ENCODE assay signal across 8 cellular contexts in genomic region chr22:19909350-19910179, GRCh38. TPM values are rescaled to one million over a fixed set of nuclear protein-coding genes. Genes with fewer than 3 reads are reported as not detected.
DNase-seq lines count a peak whose midpoint lies in the region; ATAC-seq and TF ChIP-seq lines count a peak whose summit lies in the region.

No MANE protein-coding gene starts in this region.

- peaks cover 5% of the 10 kb centered on the region for H3K4me1 Mint-ChIP-seq in activated CD4-positive, alpha-beta T cell treated with anti-CD3 and anti-CD28 coated beads, Interleukin-2, amount 10 ng/mL, durations not matched to agents 24 days and 14 days

- no peaks in the 10 kb centered on the region for H3K27me3 Mint-ChIP-seq in activated CD4-positive, alpha-beta T cell treated with anti-CD3 and anti-CD28 coated beads, Interleukin-2, amount 10 ng/mL, durations not matched to agents 24 days and 14 days

- POLR2A ChIA-PET in AG04449 (lab: Yijun Ruan, JAX) = interaction anchor here (1.0 kb wide), 1 partner anchor 179 kb away, joined by 7 read pairs; no protein-coding TSS in a partner anchor

- H3K4me1 ChIP-seq in colonic mucosa (no peaks in the 10 kb centered on the region), liver (ENCODE audit: control insufficient read depth in 4 of 4, insufficient read depth in 4 of 4, low read length in 3 of 4) (no peaks in the 10 kb centered on the region)

- H3K4me3 ChIP-seq in AG04449 (ENCODE audit: low read depth, low read length) (no peak overlapping the region), colonic mucosa (no peak overlapping the region), liver (ENCODE audit: low read depth in 1 of 3, low read length in 3 of 3) (no peak overlapping the region)

- no peak for ATAC-seq in HG03135 (IDR thresholded peaks at IDR 0.05; ENCODE audit: unreplicated experiment)

- H3K9ac ChIP-seq in colonic mucosa (ENCODE audit: low read depth in 2 of 2, low read length in 2 of 2) (no peak overlapping the region), liver (ENCODE audit: low read depth in 1 of 2, low read length in 2 of 2) (no peak overlapping the region)

- H3K9me3 ChIP-seq in colonic mucosa (no peaks in the 10 kb centered on the region), liver (ENCODE audit: control insufficient read depth in 4 of 4, low read length in 3 of 4) (no peaks in the 10 kb centered on the region)

- H3K27ac ChIP-seq in colonic mucosa (no peak overlapping the region), liver (ENCODE audit: low read depth in 1 of 2, low read length in 2 of 2) (no peak overlapping the region)

- H3K27ac Mint-ChIP-seq in activated CD4-positive, alpha-beta T cell treated with anti-CD3 and anti-CD28 coated beads, Interleukin-2, amount 10 ng/mL, durations not matched to agents 24 days and 14 days = no peak overlapping the region

- DNase-seq in AG04449 (ENCODE audit: low read depth, low spot score) = peak; percentile 5
- DNase-seq in H4 (ENCODE audit: low spot score) = peak; percentile 46
- DNase-seq in NCI-H69 (lab: John Stamatoyannopoulos, UW) = peak; percentile 81
- DNase-seq in activated CD4-positive, alpha-beta T cell treated with anti-CD3 and anti-CD28 coated beads, Interleukin-2, amount 10 ng/mL, durations not matched to agents 24 days and 14 days = peak; percentile 93
- peak; percentile 85 for DNase-seq in colonic mucosa
- DNase-seq in stimulated activated CD4-positive, alpha-beta T cell treated with anti-CD3 and anti-CD28 coated beads, TNF-alpha, amount 100 ng/mL, for 1 hour (ENCODE audit: low read depth in 3 of 3, low spot score in 1 of 3) = peak; percentile 49 to 79 (median 71)

- intact Hi-C loops in activated CD4-positive, alpha-beta T cell treated with anti-CD3 and anti-CD28 coated beads, Interleukin-2, amount 10 ng/mL, durations not matched to agents 24 days and 14 days (cut with micrococcal nuclease) = loop anchor here (1.0 kb wide), 1 partner anchor 179 kb away; no protein-coding TSS in a partner anchor
- intact Hi-C loops in colonic mucosa (cut with DNase I) = loop anchor here (2.0 kb wide), 1 partner anchor 179 kb away; no protein-coding TSS in a partner anchor

- no peaks in the 10 kb centered on the region for H3K9me3 Mint-ChIP-seq in activated CD4-positive, alpha-beta T cell treated with anti-CD3 and anti-CD28 coated beads, Interleukin-2, amount 10 ng/mL, durations not matched to agents 24 days and 14 days

- TF ChIP-seq RAD21 in liver (IDR thresholded peaks at IDR 0.05) = peak; percentile 90 to 95

- H3K36me3 Mint-ChIP-seq in activated CD4-positive, alpha-beta T cell treated with anti-CD3 and anti-CD28 coated beads, Interleukin-2, amount 10 ng/mL, durations not matched to agents 24 days and 14 days (ENCODE audit: low read depth) = peaks cover 13% of the 10 kb centered on the region

- H3K36me3 ChIP-seq in colonic mucosa (no peaks in the 10 kb centered on the region), liver (ENCODE audit: control insufficient read depth in 4 of 4, insufficient read depth in 3 of 4, low read depth in 1 of 4, low read length in 3 of 4) (peaks cover 6 to 46% (median 22%) of the 10 kb centered on the region in 4 donors)

- WGBS in liver = 45% methylated on average over 6 of the region's 6 CpGs

- H3K27me3 ChIP-seq in colonic mucosa = no peaks in the 10 kb centered on the region
- no peaks in the 10 kb centered on the region for H3K27me3 ChIP-seq in liver (ENCODE audit: control insufficient read depth in 4 of 4, insufficient read depth in 4 of 4, low read length in 3 of 4)

- TF ChIP-seq CTCF in AG04449 (IDR thresholded peaks at IDR 0.05; ENCODE audit: insufficient read depth, low read length, missing control alignments) (peak; percentile 89), colonic mucosa (IDR thresholded peaks at IDR 0.05) (peak; percentile 76), liver (IDR thresholded peaks at IDR 0.05; ENCODE audit: low read depth, low read length, missing input control) (peak; percentile 84)

- CTCF ChIA-PET in AG04449 (lab: Yijun Ruan, JAX) = interaction anchor here (0.6 to 11.5 kb wide), 39 partner anchors 8 to 277 kb away, joined by 3 to 444 read pairs (median 4); no protein-coding TSS in a partner anchor

- no peak overlapping the region for H3K4me3 Mint-ChIP-seq in activated CD4-positive, alpha-beta T cell treated with anti-CD3 and anti-CD28 coated beads, Interleukin-2, amount 10 ng/mL, durations not matched to agents 24 days and 14 days

TF ChIP-seq in liver, 16 proteins besides CTCF, POLR2A, EP300 and RAD21 (continues in another document):
- TF ChIP-seq FOXA2 (IDR thresholded peaks at IDR 0.05) = no peak
- no peak for TF ChIP-seq TAF1 (conservative IDR thresholded peaks at IDR 0.05)
- TF ChIP-seq ATF3 (IDR thresholded peaks at IDR 0.05) = no peak
- no peak for TF ChIP-seq SP1 (IDR thresholded peaks at IDR 0.05)
- no peak for TF ChIP-seq HNF4A (conservative IDR thresholded peaks at IDR 0.05)
- no peak for TF ChIP-seq GABPA (IDR thresholded peaks at IDR 0.05 in 1 of 2, conservative IDR thresholded peaks at IDR 0.05 in 1 of 2)
- no peak for TF ChIP-seq JUND (IDR thresholded peaks at IDR 0.05)
- no peak for TF ChIP-seq EGR1 (IDR thresholded peaks at IDR 0.05; ENCODE audit: low read depth in 2 of 2)
- TF ChIP-seq MAX (IDR thresholded peaks at IDR 0.05) = no peak
- no peak for TF ChIP-seq REST (IDR thresholded peaks at IDR 0.05)
- TF ChIP-seq RXRA (IDR thresholded peaks at IDR 0.05) = no peak
- TF ChIP-seq FOXA1 (IDR thresholded peaks at IDR 0.05) = no peak
- no peak for TF ChIP-seq NR2F2 (IDR thresholded peaks at IDR 0.05)
- TF ChIP-seq YY1 (IDR thresholded peaks at IDR 0.05) = no peak

RNA-seq across cellular contexts. Expression of gene COMT, which starts 32.0 kb away (rescaled TPM):
- total RNA-seq in H4 (2014; rRNA removed; shearing (Covaris generic)) = 111 and 112 TPM in 2 replicates
- total RNA-seq in activated CD4-positive, alpha-beta T cell treated with anti-CD3 and anti-CD28 coated beads, Interleukin-2, amount 10 ng/mL, durations not matched to agents 24 days and 14 days = 104 and 110 TPM in 2 replicates
- total RNA-seq in colonic mucosa (100 to 1,000 TPM in 1 of 2 donors, 10 to 100 TPM in 1; 70.0 to 125 TPM), liver (100 to 1,000 TPM in 1 of 2 donors, 10 to 100 TPM in 1; 75.3 to 136 TPM)
- 100 to 1,000 TPM; 156 to 430 TPM for polyA plus RNA-seq in liver

RNA-seq across cellular contexts. Expression of gene TXNRD2, which starts 32.1 kb away (rescaled TPM):
- 7.5 and 9.1 TPM in 2 replicates for total RNA-seq in H4 (2014; rRNA removed; shearing (Covaris generic))
- total RNA-seq in activated CD4-positive, alpha-beta T cell treated with anti-CD3 and anti-CD28 coated beads, Interleukin-2, amount 10 ng/mL, durations not matched to agents 24 days and 14 days = 18.4 and 23.5 TPM in 2 replicates
- 10 to 100 TPM; 22.3 to 29.5 TPM for total RNA-seq in colonic mucosa
- 10 to 100 TPM; 22.2 to 30.2 TPM for total RNA-seq in liver
- polyA plus RNA-seq in liver = 10 to 100 TPM; 37.0 to 41.3 TPM

RNA-seq across cellular contexts. Expression of gene GNB1L, which starts 54.9 kb away (rescaled TPM):
- 5.7 and 12.4 TPM in 2 replicates for total RNA-seq in H4 (2014; rRNA removed; shearing (Covaris generic))
- 21.1 and 21.4 TPM in 2 replicates for total RNA-seq in activated CD4-positive, alpha-beta T cell treated with anti-CD3 and anti-CD28 coated beads, Interleukin-2, amount 10 ng/mL, durations not matched to agents 24 days and 14 days
- total RNA-seq in colonic mucosa (10 to 100 TPM in 1 of 2 donors, 1 to 10 TPM in 1; 4.4 to 10.2 TPM), liver (1 to 10 TPM; 1.5 to 1.9 TPM)
- polyA plus RNA-seq in liver = 1 to 10 TPM; 2.0 to 3.6 TPM

RNA-seq across cellular contexts. Expression of gene RTL10, which starts 54.9 kb away (rescaled TPM):
- 2.3 and 2.6 TPM in 2 replicates for total RNA-seq in H4 (2014; rRNA removed; shearing (Covaris generic))
- total RNA-seq in activated CD4-positive, alpha-beta T cell treated with anti-CD3 and anti-CD28 coated beads, Interleukin-2, amount 10 ng/mL, durations not matched to agents 24 days and 14 days = 20.0 and 23.4 TPM in 2 replicates
- total RNA-seq in colonic mucosa (10 to 100 TPM in 1 of 2 donors, 1 to 10 TPM in 1; 9.7 to 14.1 TPM), liver (1 to 10 TPM; 6.7 to 8.0 TPM)
- 1 to 10 TPM; 4.2 to 8.3 TPM for polyA plus RNA-seq in liver

Comparison
In these comparisons a context has a peak if more than half of its experiments do, and no peak if none do; other contexts are left out.
1. DNase-seq: peak in every context shown above with its lines; median percentile 93 in activated CD4-positive, alpha-beta T cell treated with anti-CD3 and anti-CD28 coated beads, Interleukin-2, amount 10 ng/mL, durations not matched to agents 24 days and 14 days; 85 in colonic mucosa; 81 in NCI-H69; 71 in stimulated activated CD4-positive, alpha-beta T cell treated with anti-CD3 and anti-CD28 coated beads, TNF-alpha, amount 100 ng/mL, for 1 hour; 46 in H4; 5 in AG04449.